7 cellular contexts compared by ENCODE assay signal in genomic region chr20:23990296-23990695, GRCh38. TPM values are rescaled to one million over a fixed set of nuclear protein-coding genes. Genes with fewer than 3 reads are reported as not detected.
"Had no signal": no experiment of that assay in that cellular context is flagged by ENCODE, and none has a peak within 500 bp of the region (broad histone marks: within the 10 kb centered on the region; RNA-seq: fewer than 3 reads in every experiment).

No MANE protein-coding gene starts in this region.

RNA-seq across cellular contexts. Expression of gene GGTLC1, which starts 1.7 kb away (rescaled TPM):
- total RNA-seq: GM23248, GM23338, H1, H4, H7, H9, HFFc6 had no signal
- polyA plus RNA-seq: GM23248, GM23338, H1 had no signal
